9 cellular contexts compared by ENCODE assay signal in the genomic region with DNA sequence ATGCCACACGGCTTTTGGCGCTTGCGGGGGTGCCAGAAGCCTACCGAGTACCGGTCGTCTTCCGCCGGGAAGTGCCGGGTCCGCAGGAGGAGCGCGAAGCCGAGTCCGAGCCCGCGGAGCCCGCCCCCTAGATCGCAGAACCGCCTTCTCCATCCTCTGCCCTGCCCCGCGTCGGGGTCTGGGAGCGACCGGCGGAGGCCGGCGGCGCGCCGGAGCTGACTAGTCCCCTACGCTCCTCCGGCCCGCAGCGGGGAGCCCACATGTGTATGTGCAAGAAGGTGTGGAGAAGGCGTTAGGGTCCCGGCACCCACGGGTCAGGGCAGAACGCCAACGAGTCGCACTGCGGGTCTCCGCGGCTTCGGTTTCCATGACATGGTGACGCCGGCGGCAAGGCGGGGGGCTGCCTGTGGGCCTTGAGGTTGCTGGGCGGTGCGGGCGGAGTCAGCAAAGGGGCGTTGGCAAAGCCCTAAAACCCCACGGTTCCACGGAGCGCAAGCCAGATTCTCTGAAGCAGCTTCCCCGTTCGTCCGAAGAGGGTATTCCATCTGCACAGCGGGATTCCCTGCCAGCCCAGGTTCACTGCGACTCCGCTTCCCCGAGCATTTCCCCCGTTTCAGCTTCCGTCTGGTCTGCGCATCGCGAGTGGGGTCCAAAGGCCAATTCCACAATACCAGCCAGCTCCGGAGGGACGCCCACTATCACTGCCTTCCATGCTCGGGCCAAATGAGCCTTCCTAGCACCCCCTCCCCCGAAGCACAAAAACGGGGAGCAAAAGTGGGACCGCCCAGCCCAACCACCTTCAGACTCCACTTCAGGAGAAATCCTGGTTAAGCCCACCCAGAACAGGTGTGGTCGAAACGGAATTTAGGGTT. TPM values are rescaled to one million over a fixed set of nuclear protein-coding genes. Genes with fewer than 3 reads are reported as not detected.
DNase-seq lines count a peak whose midpoint lies in the region; FAIRE-seq and TF ChIP-seq lines count a peak whose summit lies in the region.
"Had no signal": no experiment of that assay in that cellular context is flagged by ENCODE, and none has a peak within 500 bp of the region (broad histone marks: within the 10 kb centered on the region; RNA-seq: fewer than 3 reads in every experiment).

No MANE protein-coding gene starts in this region.

- H3K9me3 ChIP-seq in NT2/D1 (ENCODE audit: insufficient read depth, low read length): no peaks in the 10 kb centered on the region
- H3K9me3 ChIP-seq in endodermal cell (ENCODE audit: control insufficient read depth, low read length): no peaks in the 10 kb centered on the region
- H3K9me3 ChIP-seq in transverse colon: no peaks in the 10 kb centered on the region

- no peak for FAIRE-seq in GM19239 (lab: Jason Lieb, UNC)

- H3K4me3 ChIP-seq in NT2/D1 (ENCODE audit: insufficient read length, low read depth) (peak overlapping the region; percentile 25), endodermal cell (ENCODE audit: low read length) (peak overlapping the region; percentile 99), transverse colon (peak overlapping the region in 1 of 4 donors; percentile 25)

- TF ChIP-seq POLR2A in transverse colon (IDR thresholded peaks at IDR 0.05): no peak

- TF ChIP-seq EP300 in transverse colon (IDR thresholded peaks at IDR 0.05; ENCODE audit: low read depth): no peak

- intact Hi-C loops in transverse colon (cut with DNase I; ENCODE audit: low total_unique reads): no loop called here

- H3K4me3 Mint-ChIP-seq in endodermal cell: peak overlapping the region; percentile 98
- peak overlapping the region; percentile 65 for H3K4me3 Mint-ChIP-seq in progenitor cell of endocrine pancreas (ENCODE audit: low read depth)

- peaks cover 40% of the 10 kb centered on the region for H3K4me1 Mint-ChIP-seq in endodermal cell
- H3K4me1 Mint-ChIP-seq in progenitor cell of endocrine pancreas (ENCODE audit: low read depth): peaks cover 46% of the 10 kb centered on the region

- peak overlapping the region; percentile 96 for H3K27ac Mint-ChIP-seq in endodermal cell
- H3K27ac Mint-ChIP-seq in progenitor cell of endocrine pancreas: no peak overlapping the region

- H3K4me1 ChIP-seq in NT2/D1 (ENCODE audit: insufficient read depth, insufficient read length) (peaks cover 18% of the 10 kb centered on the region), endodermal cell (ENCODE audit: control insufficient read depth, insufficient read depth, low read length) (peaks cover 13% of the 10 kb centered on the region), transverse colon (peaks cover 37 to 73% (median 69%) of the 10 kb centered on the region in 4 donors)

- H3K9ac ChIP-seq in NT2/D1 (ENCODE audit: insufficient read length, low read depth): peak overlapping the region; percentile 42
- H3K9ac ChIP-seq in endodermal cell (ENCODE audit: extremely low read depth, low read length, poor library complexity, severe bottlenecking): peak overlapping the region; percentile 65
- H3K9ac ChIP-seq: BLaER1 treated with 17β-estradiol and CSF1 and Interleukin-3, amounts not matched to agents 10 nM and 100 nM had no signal

- H3K36me3 ChIP-seq in NT2/D1 (ENCODE audit: insufficient read depth, insufficient read length, low read length) (no peaks in the 10 kb centered on the region), endodermal cell (ENCODE audit: control insufficient read depth, insufficient read depth, low read length) (peaks cover 50% of the 10 kb centered on the region), transverse colon (no peaks in the 10 kb centered on the region)
- H3K36me3 ChIP-seq: BLaER1 treated with 17β-estradiol and CSF1 and Interleukin-3, amounts not matched to agents 10 nM and 100 nM had no signal

- H3K36me3 Mint-ChIP-seq in endodermal cell (ENCODE audit: low read depth): peaks cover 58% of the 10 kb centered on the region
- no peaks in the 10 kb centered on the region for H3K36me3 Mint-ChIP-seq in progenitor cell of endocrine pancreas (ENCODE audit: insufficient read depth)

- peaks cover 84% of the 10 kb centered on the region for H3K27me3 Mint-ChIP-seq in endodermal cell (ENCODE audit: insufficient read depth)
- H3K27me3 Mint-ChIP-seq in progenitor cell of endocrine pancreas: peaks cover 96% of the 10 kb centered on the region

- H3K27ac ChIP-seq in endodermal cell (ENCODE audit: low read depth, low read length) (no peak overlapping the region), transverse colon (no peak overlapping the region)
- H3K27ac ChIP-seq: BLaER1 treated with 17β-estradiol and CSF1 and Interleukin-3, amounts not matched to agents 10 nM and 100 nM had no signal

- DNase-seq in NCI-H2196 (lab: John Stamatoyannopoulos, UW; ENCODE audit: unreplicated experiment) (peak; percentile 4), NCI-H2196 treated with DMSO at 0.1 percent for 48 hours (lab: John Stamatoyannopoulos, UW; ENCODE audit: unreplicated experiment) (no peak), NT2/D1 (ENCODE audit: low read depth, low spot score) (no peak), endodermal cell (peak; percentile 93), progenitor cell of endocrine pancreas (ENCODE audit: low spot score, unreplicated experiment) (no peak), GM19239 (ENCODE audit: insufficient read length, low spot score) (no peak), NCI-H1105 treated with DMSO at 0.1 percent for 48 hours (lab: John Stamatoyannopoulos, UW) (no peak), transverse colon (no peak)

- in situ Hi-C loops in transverse colon (cut with MboI; ENCODE audit: low pct_ligation_motif_present in 1 of 4, low pct_unique_long_range_greater_than_20kb in 1 of 4, low sequenced_read_pairs in 3 of 4): no loop called here

- TF ChIP-seq CTCF in endodermal cell (conservative IDR thresholded peaks at IDR 0.05) (no peak), progenitor cell of endocrine pancreas (IDR thresholded peaks at IDR 0.05; ENCODE audit: unreplicated experiment) (no peak), transverse colon (IDR thresholded peaks at IDR 0.05) (no peak)

- H3K27me3 ChIP-seq in NT2/D1 (ENCODE audit: insufficient read depth, insufficient read length) (peaks cover 100% of the 10 kb centered on the region), endodermal cell (ENCODE audit: control insufficient read depth, insufficient read depth, low read length, poor library complexity, severe bottlenecking) (peaks cover 81% of the 10 kb centered on the region), transverse colon (peaks cover 100% of the 10 kb centered on the region)

- H3K9me3 Mint-ChIP-seq in endodermal cell (no peaks in the 10 kb centered on the region), progenitor cell of endocrine pancreas (ENCODE audit: low read depth) (no peaks in the 10 kb centered on the region)

- 1% methylated on average over 24 to 75 of the region's 75 CpGs for WGBS in endodermal cell (ENCODE audit: insufficient coverage in 1 of 2, insufficient read length in 1 of 2), 2 experiments
- 6% methylated on average over 58 of the region's 75 CpGs; no CpG with 5 or more reads in 1 of the 2 donors for WGBS in transverse colon (ENCODE audit: low coverage in 1 of 2), 2 donors

RNA-seq across cellular contexts. Expression of a gene that starts 2.3 kb away (rescaled TPM):
- 100 to 1,000 TPM in 1 of 2 donors, 10 to 100 TPM in 1; 85.9 to 259 TPM for total RNA-seq in endodermal cell
- polyA plus RNA-seq in endodermal cell (2013, experiment 1 of 2): 9.7 TPM
- 17.6 TPM for polyA plus RNA-seq in endodermal cell (2013, experiment 2 of 2)
- total RNA-seq in progenitor cell of endocrine pancreas: 1.8 and 2.0 TPM in 2 replicates
- total RNA-seq in transverse colon: not detected

RNA-seq across cellular contexts. Expression of a gene that starts 13.8 kb away (rescaled TPM):
- total RNA-seq in endodermal cell: 10 to 100 TPM; 90.7 TPM
- polyA plus RNA-seq in endodermal cell (2013, experiment 1 of 2): 37.6 TPM
- 34.2 TPM for polyA plus RNA-seq in endodermal cell (2013, experiment 2 of 2)
- total RNA-seq in progenitor cell of endocrine pancreas: 50.9 and 53.5 TPM in 2 replicates
- total RNA-seq in transverse colon: 10 to 100 TPM; 16.5 to 54.2 (median 26.9) TPM

Comparison
In these comparisons a context has a peak if more than half of its experiments do, and no peak if none do; other contexts are left out.
1. DNase-seq: peak in NCI-H2196 (single experiment) and endodermal cell (single experiment); none in NCI-H2196 treated with DMSO at 0.1 percent for 48 hours (single experiment), NT2/D1 (single experiment), progenitor cell of endocrine pancreas (single experiment), GM19239 (single experiment), NCI-H1105 treated with DMSO at 0.1 percent for 48 hours (single experiment) and transverse colon (single experiment).
2. RNA of a gene that starts 2.3 kb away (total RNA-seq): 85.9 to 259 TPM in endodermal cell; 1.8 to 2.0 TPM in progenitor cell of endocrine pancreas and not detected in transverse colon; every median in the first group is over 10 times any median in the second.